ENCODE assay signal across 9 cellular contexts in genomic region chr19:19661675-19662251, GRCh38. TPM values are rescaled to one million over a fixed set of nuclear protein-coding genes. Genes with fewer than 3 reads are reported as not detected.
DNase-seq lines count a peak whose midpoint lies in the region; ATAC-seq and TF ChIP-seq lines count a peak whose summit lies in the region.
"Had no signal": no experiment of that assay in that cellular context is flagged by ENCODE, and none has a peak within 500 bp of the region (broad histone marks: within the 10 kb centered on the region; RNA-seq: fewer than 3 reads in every experiment).

No MANE protein-coding gene starts in this region.

- peaks cover 45% of the 10 kb centered on the region for H3K36me3 Mint-ChIP-seq in activated CD8-positive, alpha-beta T cell treated with anti-CD3 and anti-CD28 coated beads, Interleukin-2, amount 10 ng/mL, durations not matched to agents 7 days and 5 days (ENCODE audit: low read depth)
- peaks cover 3 to 10% of the 10 kb centered on the region in 2 donors for H3K36me3 Mint-ChIP-seq in naive B cell

- TF ChIP-seq POLR2A in GM10847 (IDR thresholded peaks at IDR 0.05; ENCODE audit: extremely low read depth, insufficient read length) (peak; percentile 34), gastroesophageal sphincter (IDR thresholded peaks at IDR 0.05) (no peak)

- H3K9me3 ChIP-seq in KOPT-K1 (ENCODE audit: insufficient read depth, low read length, poor library complexity, severe bottlenecking) (no peaks in the 10 kb centered on the region), gastroesophageal sphincter (no peaks in the 10 kb centered on the region)

- peaks cover 46% of the 10 kb centered on the region for H3K36me3 ChIP-seq in KOPT-K1 (ENCODE audit: insufficient read depth, low read length)
- peaks cover 0 to 49% of the 10 kb centered on the region in 2 donors for H3K36me3 ChIP-seq in gastroesophageal sphincter

- H3K4me3 Mint-ChIP-seq in activated CD8-positive, alpha-beta T cell treated with anti-CD3 and anti-CD28 coated beads, Interleukin-2, amount 10 ng/mL, durations not matched to agents 7 days and 5 days: peak overlapping the region; percentile 93
- H3K4me3 Mint-ChIP-seq in naive B cell: peak overlapping the region; percentile 76 to 96 (median 92)

- no peaks in the 10 kb centered on the region for H3K27me3 ChIP-seq in gastroesophageal sphincter

- POLR2A ChIA-PET in activated CD8-positive, alpha-beta T cell treated with anti-CD3 and anti-CD28 coated beads, Interleukin-2, amount 10 ng/mL, durations not matched to agents 7 days and 5 days (lab: Charles Lee): interaction anchor here (0.8 to 3.8 kb wide), 12 partner anchors 8 to 239 kb away, joined by 3 to 19 read pairs (median 8); partner anchors contain the start of genes NDUFA13, TSSK6, ZNF253 and ZNF506

- H3K4me3 ChIP-seq in gastroesophageal sphincter: no peak overlapping the region

- peak overlapping the region; percentile 98 for H3K27ac Mint-ChIP-seq in activated CD8-positive, alpha-beta T cell treated with anti-CD3 and anti-CD28 coated beads, Interleukin-2, amount 10 ng/mL, durations not matched to agents 7 days and 5 days
- peak overlapping the region; percentile 63 to 95 (median 87) for H3K27ac Mint-ChIP-seq in naive B cell

- H3K27me3 Mint-ChIP-seq in activated CD8-positive, alpha-beta T cell treated with anti-CD3 and anti-CD28 coated beads, Interleukin-2, amount 10 ng/mL, durations not matched to agents 7 days and 5 days (ENCODE audit: low read depth): no peaks in the 10 kb centered on the region
- no peaks in the 10 kb centered on the region for H3K27me3 Mint-ChIP-seq in naive B cell

- TF ChIP-seq EP300 in gastroesophageal sphincter (IDR thresholded peaks at IDR 0.05): no peak

- ATAC-seq in GM21447 (IDR thresholded peaks at IDR 0.05; ENCODE audit: unreplicated experiment): peak; percentile 48
- ATAC-seq in activated CD8-positive, alpha-beta T cell treated with anti-CD3 and anti-CD28 coated beads, Interleukin-2, amount 10 ng/mL, durations not matched to agents 7 days and 5 days: peak; percentile 2
- ATAC-seq in naive B cell (ENCODE audit: low read depth in 2 of 2): peak; percentile 19 to 27
- ATAC-seq in gastroesophageal sphincter: no peak
- no peak for ATAC-seq in HG02623 (IDR thresholded peaks at IDR 0.05; ENCODE audit: unreplicated experiment)

- TF ChIP-seq CTCF in gastroesophageal sphincter (IDR thresholded peaks at IDR 0.05): no peak

- peak; percentile 53 for DNase-seq in activated CD8-positive, alpha-beta T cell treated with anti-CD3 and anti-CD28 coated beads, Interleukin-2, amount 10 ng/mL, durations not matched to agents 7 days and 5 days
- DNase-seq in naive B cell (peak; percentile 48), SW480 (ENCODE audit: low spot score) (no peak)

- no peaks in the 10 kb centered on the region for H3K9me3 Mint-ChIP-seq in activated CD8-positive, alpha-beta T cell treated with anti-CD3 and anti-CD28 coated beads, Interleukin-2, amount 10 ng/mL, durations not matched to agents 7 days and 5 days (ENCODE audit: insufficient read depth)
- H3K9me3 Mint-ChIP-seq in naive B cell: no peaks in the 10 kb centered on the region

- WGBS in gastroesophageal sphincter (ENCODE audit: low coverage in 1 of 2), 2 donors: 42 to 62% methylated on average over 2 to 11 of the region's 18 CpGs

- H3K4me1 ChIP-seq in gastroesophageal sphincter: peaks cover 0 to 32% (median 18%) of the 10 kb centered on the region in 3 donors

- peaks cover 21% of the 10 kb centered on the region for H3K4me1 Mint-ChIP-seq in activated CD8-positive, alpha-beta T cell treated with anti-CD3 and anti-CD28 coated beads, Interleukin-2, amount 10 ng/mL, durations not matched to agents 7 days and 5 days (ENCODE audit: low read depth)
- H3K4me1 Mint-ChIP-seq in naive B cell: peaks cover 21 to 43% (median 24%) of the 10 kb centered on the region in 3 donors

- peak overlapping the region; percentile 81 for H3K27ac ChIP-seq in KOPT-K1 (ENCODE audit: low read depth, low read length, poor library complexity, severe bottlenecking)
- H3K27ac ChIP-seq in gastroesophageal sphincter: no peak overlapping the region

- CTCF ChIA-PET in activated CD8-positive, alpha-beta T cell treated with anti-CD3 and anti-CD28 coated beads, Interleukin-2, amount 10 ng/mL, durations not matched to agents 7 days and 5 days (lab: Charles Lee): interaction anchor here (0.9 to 2.5 kb wide), 4 partner anchors 18 to 130 kb away, joined by 3 to 17 read pairs (median 8); partner anchors contain the start of gene GMIP

RNA-seq across cellular contexts. Expression of gene ATP13A1, which starts 1.7 kb away (rescaled TPM):
- 10 to 100 TPM; 78.6 to 78.8 TPM for total RNA-seq in activated CD8-positive, alpha-beta T cell treated with anti-CD3 and anti-CD28 coated beads, Interleukin-2, amount 10 ng/mL, durations not matched to agents 7 days and 5 days
- polyA plus RNA-seq in naive B cell (ENCODE audit: low read depth in 6 of 6): 10 to 100 TPM; 13.2 to 59.0 (median 17.5) TPM
- total RNA-seq in gastroesophageal sphincter: 100 to 1,000 TPM in 1 of 4 donors, 10 to 100 TPM in 3; 65.6 to 142 (median 92.3) TPM

RNA-seq across cellular contexts. Expression of gene ZNF101, which starts 6.9 kb away (rescaled TPM):
- total RNA-seq in activated CD8-positive, alpha-beta T cell treated with anti-CD3 and anti-CD28 coated beads, Interleukin-2, amount 10 ng/mL, durations not matched to agents 7 days and 5 days: 10 to 100 TPM; 74.2 to 87.8 TPM
- 10 to 100 TPM; 29.2 to 66.9 (median 37.4) TPM for polyA plus RNA-seq in naive B cell (ENCODE audit: low read depth in 6 of 6)
- 1 to 10 TPM; 2.5 to 7.6 (median 4.4) TPM for total RNA-seq in gastroesophageal sphincter

RNA-seq across cellular contexts. Expression of gene GMIP, which starts 18.3 kb away (rescaled TPM):
- 100 to 1,000 TPM in 1 of 2 experiments, 10 to 100 TPM in 1; 96.7 to 104 TPM for total RNA-seq in activated CD8-positive, alpha-beta T cell treated with anti-CD3 and anti-CD28 coated beads, Interleukin-2, amount 10 ng/mL, durations not matched to agents 7 days and 5 days
- polyA plus RNA-seq in naive B cell (ENCODE audit: low read depth in 6 of 6): 10 to 100 TPM; 41.4 to 79.9 (median 49.1) TPM
- total RNA-seq in gastroesophageal sphincter: 10 to 100 TPM in 1 of 4 donors, 1 to 10 TPM in 3; 7.7 to 11.2 (median 8.0) TPM

RNA-seq across cellular contexts. Expression of gene LPAR2, which starts 33.7 kb away (rescaled TPM):
- 10 to 100 TPM; 44.8 to 50.8 TPM for total RNA-seq in activated CD8-positive, alpha-beta T cell treated with anti-CD3 and anti-CD28 coated beads, Interleukin-2, amount 10 ng/mL, durations not matched to agents 7 days and 5 days
- 10 to 100 TPM in 2 of 6 donors, 1 to 10 TPM in 4; 6.1 to 13.0 (median 8.4) TPM for polyA plus RNA-seq in naive B cell (ENCODE audit: low read depth in 6 of 6)
- 1 to 10 TPM in 3 of 4 donors, under 1 TPM in 1; 0.78 to 3.5 (median 2.3) TPM for total RNA-seq in gastroesophageal sphincter

RNA-seq across cellular contexts. Expression of gene PBX4, which starts 43.3 kb away (rescaled TPM):
- total RNA-seq in activated CD8-positive, alpha-beta T cell treated with anti-CD3 and anti-CD28 coated beads, Interleukin-2, amount 10 ng/mL, durations not matched to agents 7 days and 5 days: 10 to 100 TPM; 33.8 to 34.1 TPM
- under 1 TPM in 2 of 6 donors, not detected in 4; 0.26 to 0.31 TPM for polyA plus RNA-seq in naive B cell (ENCODE audit: low read depth in 6 of 6)
- total RNA-seq in gastroesophageal sphincter: 1 to 10 TPM in 1 of 4 donors, under 1 TPM in 3; 0.42 to 4.5 (median 0.68) TPM
- total RNA-seq: lung microvascular endothelial cell had no signal

Comparison
In these comparisons a context has a peak if more than half of its experiments do, and no peak if none do; other contexts are left out.
1. ATAC-seq: peak in GM21447 (single experiment), activated CD8-positive, alpha-beta T cell treated with anti-CD3 and anti-CD28 coated beads, Interleukin-2, amount 10 ng/mL, durations not matched to agents 7 days and 5 days (single experiment) and naive B cell (2 of 2); none in gastroesophageal sphincter (single experiment) and HG02623 (single experiment).
2. RNA of gene ZNF101, which starts 6.9 kb away (total RNA-seq): 74.2 to 87.8 TPM in activated CD8-positive, alpha-beta T cell treated with anti-CD3 and anti-CD28 coated beads, Interleukin-2, amount 10 ng/mL, durations not matched to agents 7 days and 5 days; 2.5 to 7.6 TPM in gastroesophageal sphincter; every median in the first group is over 4 times any median in the second.
3. RNA of gene GMIP, which starts 18.3 kb away (total RNA-seq): 96.7 to 104 TPM in activated CD8-positive, alpha-beta T cell treated with anti-CD3 and anti-CD28 coated beads, Interleukin-2, amount 10 ng/mL, durations not matched to agents 7 days and 5 days; 7.7 to 11.2 TPM in gastroesophageal sphincter; every median in the first group is over 4 times any median in the second.